In genomic region chr15:72229947-72230196, GRCh38 we compare ENCODE assay signal across 8 cellular contexts. TPM values are rescaled to one million over a fixed set of nuclear protein-coding genes. Genes with fewer than 3 reads are reported as not detected.
A peak's percentile ranks its signal among the peaks of the same experiment; 100 is the strongest.
DNase-seq lines count a peak whose midpoint lies in the region; TF ChIP-seq lines count a peak whose summit lies in the region.

No MANE protein-coding gene starts in this region.

- peak overlapping the region; percentile 91 for H3K9ac ChIP-seq in OCI-LY1 (ENCODE audit: low read length)
- peak overlapping the region; percentile 60 for H3K9ac ChIP-seq in endocrine pancreas (ENCODE audit: control insufficient read depth, insufficient read depth, low read length)

- no peaks in the 10 kb centered on the region for H3K9me2 ChIP-seq in OCI-LY1 (ENCODE audit: low read depth, low read length)

- peaks cover 50% of the 10 kb centered on the region for H3K79me2 ChIP-seq in OCI-LY1 (ENCODE audit: insufficient read depth, low read length)

- no peak for DNase-seq in NOMO-1 treated with DMSO at 0.1 percent for 48 hours (lab: John Stamatoyannopoulos, UW; ENCODE audit: unreplicated experiment)
- DNase-seq in GM13976 (ENCODE audit: low spot score): no peak
- DNase-seq in A172 (ENCODE audit: low spot score): no peak
- no peak for DNase-seq in SW480 (ENCODE audit: low spot score)

- H3K4me2 ChIP-seq in OCI-LY1 (ENCODE audit: low read length): peak overlapping the region; percentile 98

- in situ Hi-C loops in GM13976 (cut with MboI; ENCODE audit: low sequenced_read_pairs, unreplicated experiment): no loop called here

- TF ChIP-seq CTCF in C4-2B (conservative IDR thresholded peaks at IDR 0.05) (no peak), OCI-LY1 (IDR thresholded peaks at IDR 0.05; ENCODE audit: low read length) (no peak), GM13976 (IDR thresholded peaks at IDR 0.05; ENCODE audit: borderline replicate concordance, control extremely low read depth, extremely low read depth, insufficient read depth, missing control alignments) (no peak)

- H3K4me1 ChIP-seq in OCI-LY1 (ENCODE audit: insufficient read depth, low read length, severe bottlenecking) (peaks cover 52% of the 10 kb centered on the region), endocrine pancreas (ENCODE audit: control insufficient read depth, insufficient read depth, low read length) (peaks cover 19% of the 10 kb centered on the region), neuron (ENCODE audit: insufficient read depth, low read length) (peaks cover 35% of the 10 kb centered on the region)

- H2AFZ ChIP-seq in OCI-LY1 (ENCODE audit: low read length) (no peak overlapping the region), neuron (ENCODE audit: low read depth, low read length) (no peak overlapping the region)

- H3K36me3 ChIP-seq in OCI-LY1 (ENCODE audit: insufficient read depth, low read length): peaks cover 26% of the 10 kb centered on the region; the same call in 1 of the 2 replicates
- H3K36me3 ChIP-seq in endocrine pancreas (ENCODE audit: control insufficient read depth, insufficient read depth, low read length): no peaks in the 10 kb centered on the region
- peaks cover 7% of the 10 kb centered on the region for H3K36me3 ChIP-seq in neuron (ENCODE audit: insufficient read depth, low read length)

- peaks cover 10% of the 10 kb centered on the region for H3F3A ChIP-seq in OCI-LY1 (ENCODE audit: insufficient read depth, low read length)

- H3K9me3 ChIP-seq in OCI-LY1 (ENCODE audit: low read length) (no peaks in the 10 kb centered on the region), endocrine pancreas (ENCODE audit: control insufficient read depth, low read length) (no peaks in the 10 kb centered on the region), neuron (ENCODE audit: low read length) (no peaks in the 10 kb centered on the region)

- no peaks in the 10 kb centered on the region for H4K20me1 ChIP-seq in OCI-LY1 (ENCODE audit: insufficient read depth, low read length)

- H3K27ac ChIP-seq in C4-2B (peak overlapping the region; percentile 95), OCI-LY1 (ENCODE audit: low read depth, low read length, poor library complexity, severe bottlenecking) (peak overlapping the region; percentile 93)

- H3K4me3 ChIP-seq in OCI-LY1 (ENCODE audit: low read depth, low read length, poor library complexity, severe bottlenecking) (peak overlapping the region; percentile 82), endocrine pancreas (ENCODE audit: control insufficient read depth, insufficient read depth, low read length) (no peak overlapping the region), neuron (ENCODE audit: low read length) (peak overlapping the region; percentile 98)

- H3K27me3 ChIP-seq in OCI-LY1 (ENCODE audit: insufficient read depth, low read length) (no peaks in the 10 kb centered on the region), endocrine pancreas (ENCODE audit: control insufficient read depth, insufficient read depth, low read length) (no peaks in the 10 kb centered on the region), neuron (ENCODE audit: insufficient read depth, low read length) (no peaks in the 10 kb centered on the region)

RNA-seq across cellular contexts. Expression of gene PKM, which starts 1.1 kb away (rescaled TPM):
- 2,848 and 2,886 TPM in 2 replicates for total RNA-seq in A172 (2014; rRNA removed; shearing (Covaris generic))

RNA-seq across cellular contexts. Expression of gene GRAMD2A, which starts 32.3 kb away (rescaled TPM):
- 3.2 TPM in 1 of 2 replicates, not detected in the other for total RNA-seq in A172 (2014; rRNA removed; shearing (Covaris generic))

RNA-seq across cellular contexts. Expression of gene PARP6, which starts 42.5 kb away (rescaled TPM):
- total RNA-seq in A172 (2014; rRNA removed; shearing (Covaris generic)): 30.4 and 32.3 TPM in 2 replicates
